ENCODE assay signal across 1 cellular context in genomic region chr16:55948230-55948629, GRCh38.
A peak's percentile ranks its signal among the peaks of the same experiment; 100 is the strongest.
TF ChIP-seq lines count a peak whose summit lies in the region.

No MANE protein-coding gene starts in this region.

TF ChIP-seq in K562, 482 proteins besides CTCF, POLR2A, EP300 and RAD21 (continued from another document and continues in another):
- TF ChIP-seq MGA (IDR thresholded peaks at IDR 0.05) = no peak
- TF ChIP-seq ZNF584 (CRISPR knock-in tag; IDR thresholded peaks at IDR 0.05; ENCODE audit: low read depth) = 0 out of 2 replicates have a peak, but pooled peaks have one; percentile 25
- TF ChIP-seq MEIS2 (IDR thresholded peaks at IDR 0.05; ENCODE audit: partially characterized antibody) = peak; percentile 63
- TF ChIP-seq ZBED1 (IDR thresholded peaks at IDR 0.05) = no peak
- TF ChIP-seq HDAC8 (tag; IDR thresholded peaks at IDR 0.05) = no peak
- TF ChIP-seq TAF1 (IDR thresholded peaks at IDR 0.05; ENCODE audit: control insufficient read depth, extremely low read depth, insufficient read depth, low read length, severe bottlenecking) = no peak
- TF ChIP-seq RCOR1 (IDR thresholded peaks at IDR 0.05; ENCODE audit: borderline replicate concordance in 1 of 2, low read depth in 2 of 2, low read length in 2 of 2) = 0 out of 4 replicates have a peak, but pooled peaks of 1 of the 2 experiments have one; percentile 61
- TF ChIP-seq NFYB (IDR thresholded peaks at IDR 0.05; ENCODE audit: extremely low read depth, insufficient read length) = no peak
- no peak for TF ChIP-seq ATF6 (CRISPR knock-in tag; IDR thresholded peaks at IDR 0.05)
- TF ChIP-seq NFIX (CRISPR knock-in tag; IDR thresholded peaks at IDR 0.05; ENCODE audit: low read depth) = no peak
- TF ChIP-seq MCM5 (IDR thresholded peaks at IDR 0.05; ENCODE audit: low read depth) = no peak
- no peak for TF ChIP-seq GMEB1 (CRISPR knock-in tag; IDR thresholded peaks at IDR 0.05)
- no peak for TF ChIP-seq HNRNPH1 (optimal IDR thresholded peaks at IDR 0.05; ENCODE audit: low read depth, low read length)
- no peak for TF ChIP-seq TAF9B (IDR thresholded peaks at IDR 0.05; ENCODE audit: partially characterized antibody)
- no peak for TF ChIP-seq ZNF253 (CRISPR knock-in tag; conservative IDR thresholded peaks at IDR 0.05)
- TF ChIP-seq IFI16 (CRISPR knock-in tag; IDR thresholded peaks at IDR 0.05) = no peak
- no peak for TF ChIP-seq ZNF140 (CRISPR knock-in tag; IDR thresholded peaks at IDR 0.05)
- TF ChIP-seq ZNF431 (CRISPR knock-in tag; IDR thresholded peaks at IDR 0.05) = no peak
- peak; percentile 72; the same call in 1 of the 2 replicates for TF ChIP-seq ARID1B (IDR thresholded peaks at IDR 0.05)
- no peak for TF ChIP-seq SIN3B (IDR thresholded peaks at IDR 0.05; ENCODE audit: low read depth)
- TF ChIP-seq FOXK2 (conservative IDR thresholded peaks at IDR 0.05 in 1 of 2, IDR thresholded peaks at IDR 0.05 in 1 of 2; ENCODE audit: low read depth in 2 of 2) = no peak
- TF ChIP-seq ZNF224 (CRISPR knock-in tag; IDR thresholded peaks at IDR 0.05) = no peak
- no peak for TF ChIP-seq STAG1 (CRISPR knock-in tag; IDR thresholded peaks at IDR 0.05; ENCODE audit: borderline replicate concordance)
- TF ChIP-seq LCOR (CRISPR knock-in tag; IDR thresholded peaks at IDR 0.05) = no peak
- no peak for TF ChIP-seq ZNF23 (CRISPR knock-in tag; IDR thresholded peaks at IDR 0.05)
- no peak for TF ChIP-seq PATZ1 (CRISPR knock-in tag; IDR thresholded peaks at IDR 0.05; ENCODE audit: borderline replicate concordance)
- peak; percentile 30; the same call in 1 of the 2 replicates for TF ChIP-seq TEAD4 (IDR thresholded peaks at IDR 0.05; ENCODE audit: low read length)
- TF ChIP-seq TEAD4 (CRISPR knock-in tag; IDR thresholded peaks at IDR 0.05; ENCODE audit: borderline replicate concordance) = no peak
- no peak for TF ChIP-seq CEBPB (tag; IDR thresholded peaks at IDR 0.05)
- no peak for TF ChIP-seq ZBTB1 (CRISPR knock-in tag; IDR thresholded peaks at IDR 0.05; ENCODE audit: borderline replicate concordance, low read depth)
- TF ChIP-seq FOXJ2 (tag; IDR thresholded peaks at IDR 0.05) = no peak
- TF ChIP-seq CREM (IDR thresholded peaks at IDR 0.05; ENCODE audit: low read depth) = 0 out of 2 replicates have a peak, but pooled peaks have one; percentile 9
- TF ChIP-seq CBX1 (IDR thresholded peaks at IDR 0.05; ENCODE audit: low read depth) = no peak
- TF ChIP-seq ZBTB9 (CRISPR knock-in tag; IDR thresholded peaks at IDR 0.05) = no peak
- peak; percentile 34; the same call in 1 of the 2 replicates for TF ChIP-seq KLF16 (IDR thresholded peaks at IDR 0.05)
- no peak for TF ChIP-seq ZNF3 (CRISPR knock-in tag; IDR thresholded peaks at IDR 0.05)
- TF ChIP-seq PML (IDR thresholded peaks at IDR 0.05; ENCODE audit: low read length) = no peak
- no peak for TF ChIP-seq ZNF184 (CRISPR knock-in tag; IDR thresholded peaks at IDR 0.05)
- TF ChIP-seq WHSC1 (IDR thresholded peaks at IDR 0.05; ENCODE audit: low read length) = no peak
- no peak for TF ChIP-seq DMBX1 (CRISPR knock-in tag; IDR thresholded peaks at IDR 0.05; ENCODE audit: borderline replicate concordance)
- TF ChIP-seq NR2C1 (IDR thresholded peaks at IDR 0.05) = no peak
- no peak for TF ChIP-seq NR2C1 (tag; IDR thresholded peaks at IDR 0.05)
- TF ChIP-seq HES1 (IDR thresholded peaks at IDR 0.05; ENCODE audit: low read depth) = no peak
- no peak for TF ChIP-seq CBX2 (IDR thresholded peaks at IDR 0.05; ENCODE audit: insufficient read depth, low read length, poor library complexity, severe bottlenecking)
